ENCODE assay signal across 1 cellular context in genomic region chr7:114922652-114923402, GRCh38.
TF ChIP-seq lines count a peak whose summit lies in the region.

No MANE protein-coding gene starts in this region.

TF ChIP-seq in WTC11, 78 proteins besides CTCF, POLR2A, EP300 and RAD21 (continued from another document):
- TF ChIP-seq, protein P1, sequence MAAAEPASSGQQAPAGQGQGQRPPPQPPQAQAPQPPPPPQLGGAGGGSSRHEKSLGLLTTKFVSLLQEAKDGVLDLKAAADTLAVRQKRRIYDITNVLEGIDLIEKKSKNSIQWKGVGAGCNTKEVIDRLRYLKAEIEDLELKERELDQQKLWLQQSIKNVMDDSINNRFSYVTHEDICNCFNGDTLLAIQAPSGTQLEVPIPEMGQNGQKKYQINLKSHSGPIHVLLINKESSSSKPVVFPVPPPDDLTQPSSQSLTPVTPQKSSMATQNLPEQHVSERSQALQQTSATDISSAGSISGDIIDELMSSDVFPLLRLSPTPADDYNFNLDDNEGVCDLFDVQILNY (CRISPR knock-in tag; IDR thresholded peaks at IDR 0.05) = 0 out of 2 replicates have a peak, but pooled peaks have one; percentile 4
- TF ChIP-seq AFF4 (CRISPR knock-in tag; IDR thresholded peaks at IDR 0.05; ENCODE audit: borderline replicate concordance) = no peak
- TF ChIP-seq, protein P2, sequence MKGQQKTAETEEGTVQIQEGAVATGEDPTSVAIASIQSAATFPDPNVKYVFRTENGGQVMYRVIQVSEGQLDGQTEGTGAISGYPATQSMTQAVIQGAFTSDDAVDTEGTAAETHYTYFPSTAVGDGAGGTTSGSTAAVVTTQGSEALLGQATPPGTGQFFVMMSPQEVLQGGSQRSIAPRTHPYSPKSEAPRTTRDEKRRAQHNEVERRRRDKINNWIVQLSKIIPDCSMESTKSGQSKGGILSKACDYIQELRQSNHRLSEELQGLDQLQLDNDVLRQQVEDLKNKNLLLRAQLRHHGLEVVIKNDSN (CRISPR knock-in tag; IDR thresholded peaks at IDR 0.05) = no peak
- no peak for TF ChIP-seq MAX (CRISPR knock-in tag; IDR thresholded peaks at IDR 0.05)
- no peak for TF ChIP-seq ZNF263 (CRISPR knock-in tag; IDR thresholded peaks at IDR 0.05; ENCODE audit: low read depth)
- no peak for TF ChIP-seq JUN (CRISPR knock-in tag; IDR thresholded peaks at IDR 0.05)
- no peak for TF ChIP-seq HMGA2 (CRISPR knock-in tag; IDR thresholded peaks at IDR 0.05)
- TF ChIP-seq, protein P3, sequence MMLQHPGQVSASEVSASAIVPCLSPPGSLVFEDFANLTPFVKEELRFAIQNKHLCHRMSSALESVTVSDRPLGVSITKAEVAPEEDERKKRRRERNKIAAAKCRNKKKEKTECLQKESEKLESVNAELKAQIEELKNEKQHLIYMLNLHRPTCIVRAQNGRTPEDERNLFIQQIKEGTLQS (CRISPR knock-in tag; conservative IDR thresholded peaks at IDR 0.05) = no peak
- no peak for TF ChIP-seq PREB (CRISPR knock-in tag; IDR thresholded peaks at IDR 0.05; ENCODE audit: borderline replicate concordance)
- TF ChIP-seq, protein P4, sequence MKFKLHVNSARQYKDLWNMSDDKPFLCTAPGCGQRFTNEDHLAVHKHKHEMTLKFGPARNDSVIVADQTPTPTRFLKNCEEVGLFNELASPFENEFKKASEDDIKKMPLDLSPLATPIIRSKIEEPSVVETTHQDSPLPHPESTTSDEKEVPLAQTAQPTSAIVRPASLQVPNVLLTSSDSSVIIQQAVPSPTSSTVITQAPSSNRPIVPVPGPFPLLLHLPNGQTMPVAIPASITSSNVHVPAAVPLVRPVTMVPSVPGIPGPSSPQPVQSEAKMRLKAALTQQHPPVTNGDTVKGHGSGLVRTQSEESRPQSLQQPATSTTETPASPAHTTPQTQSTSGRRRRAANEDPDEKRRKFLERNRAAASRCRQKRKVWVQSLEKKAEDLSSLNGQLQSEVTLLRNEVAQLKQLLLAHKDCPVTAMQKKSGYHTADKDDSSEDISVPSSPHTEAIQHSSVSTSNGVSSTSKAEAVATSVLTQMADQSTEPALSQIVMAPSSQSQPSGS (CRISPR knock-in tag; IDR thresholded peaks at IDR 0.05; ENCODE audit: borderline replicate concordance, low read depth) = no peak
